Comparison of ENCODE assay signal across 1 cellular context in genomic region chr11:73652046-73652730, GRCh38.
A peak's percentile ranks its signal among the peaks of the same experiment; 100 is the strongest.
TF ChIP-seq lines count a peak whose summit lies in the region.

No MANE protein-coding gene starts in this region.

TF ChIP-seq in HepG2, 621 proteins besides CTCF, POLR2A, EP300 and RAD21 (continued from another document and continues in another):
- TF ChIP-seq, protein P1, sequence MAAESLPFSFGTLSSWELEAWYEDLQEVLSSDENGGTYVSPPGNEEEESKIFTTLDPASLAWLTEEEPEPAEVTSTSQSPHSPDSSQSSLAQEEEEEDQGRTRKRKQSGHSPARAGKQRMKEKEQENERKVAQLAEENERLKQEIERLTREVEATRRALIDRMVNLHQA (CRISPR knock-in tag; IDR thresholded peaks at IDR 0.05) = no peak
- TF ChIP-seq, protein P2, sequence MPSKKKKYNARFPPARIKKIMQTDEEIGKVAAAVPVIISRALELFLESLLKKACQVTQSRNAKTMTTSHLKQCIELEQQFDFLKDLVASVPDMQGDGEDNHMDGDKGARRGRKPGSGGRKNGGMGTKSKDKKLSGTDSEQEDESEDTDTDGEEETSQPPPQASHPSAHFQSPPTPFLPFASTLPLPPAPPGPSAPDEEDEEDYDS (CRISPR knock-in tag; IDR thresholded peaks at IDR 0.05) = peak; percentile 57
- TF ChIP-seq NCOA2 (CRISPR knock-in tag; IDR thresholded peaks at IDR 0.05) (peak; percentile 83), GATAD2A (CRISPR knock-in tag; IDR thresholded peaks at IDR 0.05) (peak; percentile 86), KDM5A (IDR thresholded peaks at IDR 0.05; ENCODE audit: borderline replicate concordance, low read length) (no peak), TRIM24 (CRISPR knock-in tag; IDR thresholded peaks at IDR 0.05) (no peak), STAT5B (CRISPR knock-in tag; IDR thresholded peaks at IDR 0.05) (no peak), ARID4A (CRISPR knock-in tag; IDR thresholded peaks at IDR 0.05; ENCODE audit: borderline replicate concordance) (peak; percentile 79; the same call in 1 of the 2 replicates), ZNF263 (CRISPR knock-in tag; IDR thresholded peaks at IDR 0.05) (no peak), AGO2 (optimal IDR thresholded peaks at IDR 0.05; ENCODE audit: low read depth, low read length) (peak; percentile 5), EZH2 (conservative IDR thresholded peaks at IDR 0.05; ENCODE audit: low read depth, low read length) (no peak), ZNF136 (CRISPR knock-in tag; IDR thresholded peaks at IDR 0.05; ENCODE audit: low read depth) (no peak), KLF11 (CRISPR knock-in tag; IDR thresholded peaks at IDR 0.05) (no peak), ZNF276 (CRISPR knock-in tag; IDR thresholded peaks at IDR 0.05; ENCODE audit: low read depth) (no peak), PHF5A (CRISPR knock-in tag; IDR thresholded peaks at IDR 0.05; ENCODE audit: low read depth, unreplicated experiment) (no peak), CC2D1A (CRISPR knock-in tag; IDR thresholded peaks at IDR 0.05) (no peak), XRCC5 (optimal IDR thresholded peaks at IDR 0.05; ENCODE audit: low read length) (peak; percentile 76), DR1 (CRISPR knock-in tag; IDR thresholded peaks at IDR 0.05) (no peak), ZSCAN25 (CRISPR knock-in tag; IDR thresholded peaks at IDR 0.05) (no peak), THYN1 (CRISPR knock-in tag; IDR thresholded peaks at IDR 0.05; ENCODE audit: borderline replicate concordance, low read depth) (no peak), ZBTB20 (CRISPR knock-in tag; IDR thresholded peaks at IDR 0.05; ENCODE audit: borderline replicate concordance, low read depth) (no peak; the same call in 1 of the 2 replicates), MED1 (CRISPR knock-in tag; IDR thresholded peaks at IDR 0.05) (peak; percentile 50; the same call in 1 of the 2 replicates), MIER3 (CRISPR knock-in tag; IDR thresholded peaks at IDR 0.05; ENCODE audit: borderline replicate concordance) (peak; percentile 38; the same call in 1 of the 2 replicates), NAIF1 (CRISPR knock-in tag; IDR thresholded peaks at IDR 0.05; ENCODE audit: borderline replicate concordance) (no peak), ZNF891 (CRISPR knock-in tag; IDR thresholded peaks at IDR 0.05) (0 out of 2 replicates have a peak, but pooled peaks have one; percentile 62), FOXK1 (CRISPR knock-in tag; IDR thresholded peaks at IDR 0.05; ENCODE audit: borderline replicate concordance, low read depth) (no peak), ZFP82 (CRISPR knock-in tag; IDR thresholded peaks at IDR 0.05; ENCODE audit: borderline replicate concordance) (peak; percentile 67; the same call in 1 of the 2 replicates), CHD4 (IDR thresholded peaks at IDR 0.05; ENCODE audit: borderline replicate concordance, low read length) (peak; percentile 43; the same call in 1 of the 2 replicates), HNRNPK (IDR thresholded peaks at IDR 0.05; ENCODE audit: low read depth, low read length, poor library complexity, severe bottlenecking) (no peak), FOSL2 (CRISPR knock-in tag; IDR thresholded peaks at IDR 0.05) (peak; percentile 43; the same call in 1 of the 2 replicates), DPF2 (CRISPR knock-in tag; IDR thresholded peaks at IDR 0.05; ENCODE audit: borderline replicate concordance, low read depth) (no peak; the same call in 1 of the 2 replicates), MAF1 (CRISPR knock-in tag; IDR thresholded peaks at IDR 0.05; ENCODE audit: borderline replicate concordance) (no peak)
- TF ChIP-seq, protein P3, sequence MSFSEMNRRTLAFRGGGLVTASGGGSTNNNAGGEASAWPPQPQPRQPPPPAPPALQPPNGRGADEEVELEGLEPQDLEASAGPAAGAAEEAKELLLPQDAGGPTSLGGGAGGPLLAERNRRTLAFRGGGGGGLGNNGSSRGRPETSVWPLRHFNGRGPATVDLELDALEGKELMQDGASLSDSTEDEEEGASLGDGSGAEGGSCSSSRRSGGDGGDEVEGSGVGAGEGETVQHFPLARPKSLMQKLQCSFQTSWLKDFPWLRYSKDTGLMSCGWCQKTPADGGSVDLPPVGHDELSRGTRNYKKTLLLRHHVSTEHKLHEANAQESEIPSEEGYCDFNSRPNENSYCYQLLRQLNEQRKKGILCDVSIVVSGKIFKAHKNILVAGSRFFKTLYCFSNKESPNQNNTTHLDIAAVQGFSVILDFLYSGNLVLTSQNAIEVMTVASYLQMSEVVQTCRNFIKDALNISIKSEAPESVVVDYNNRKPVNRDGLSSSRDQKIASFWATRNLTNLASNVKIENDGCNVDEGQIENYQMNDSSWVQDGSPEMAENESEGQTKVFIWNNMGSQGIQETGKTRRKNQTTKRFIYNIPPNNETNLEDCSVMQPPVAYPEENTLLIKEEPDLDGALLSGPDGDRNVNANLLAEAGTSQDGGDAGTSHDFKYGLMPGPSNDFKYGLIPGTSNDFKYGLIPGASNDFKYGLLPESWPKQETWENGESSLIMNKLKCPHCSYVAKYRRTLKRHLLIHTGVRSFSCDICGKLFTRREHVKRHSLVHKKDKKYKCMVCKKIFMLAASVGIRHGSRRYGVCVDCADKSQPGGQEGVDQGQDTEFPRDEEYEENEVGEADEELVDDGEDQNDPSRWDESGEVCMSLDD (CRISPR knock-in tag; IDR thresholded peaks at IDR 0.05; ENCODE audit: borderline replicate concordance) = peak; percentile 84; the same call in 1 of the 2 replicates
- TF ChIP-seq, protein P4, sequence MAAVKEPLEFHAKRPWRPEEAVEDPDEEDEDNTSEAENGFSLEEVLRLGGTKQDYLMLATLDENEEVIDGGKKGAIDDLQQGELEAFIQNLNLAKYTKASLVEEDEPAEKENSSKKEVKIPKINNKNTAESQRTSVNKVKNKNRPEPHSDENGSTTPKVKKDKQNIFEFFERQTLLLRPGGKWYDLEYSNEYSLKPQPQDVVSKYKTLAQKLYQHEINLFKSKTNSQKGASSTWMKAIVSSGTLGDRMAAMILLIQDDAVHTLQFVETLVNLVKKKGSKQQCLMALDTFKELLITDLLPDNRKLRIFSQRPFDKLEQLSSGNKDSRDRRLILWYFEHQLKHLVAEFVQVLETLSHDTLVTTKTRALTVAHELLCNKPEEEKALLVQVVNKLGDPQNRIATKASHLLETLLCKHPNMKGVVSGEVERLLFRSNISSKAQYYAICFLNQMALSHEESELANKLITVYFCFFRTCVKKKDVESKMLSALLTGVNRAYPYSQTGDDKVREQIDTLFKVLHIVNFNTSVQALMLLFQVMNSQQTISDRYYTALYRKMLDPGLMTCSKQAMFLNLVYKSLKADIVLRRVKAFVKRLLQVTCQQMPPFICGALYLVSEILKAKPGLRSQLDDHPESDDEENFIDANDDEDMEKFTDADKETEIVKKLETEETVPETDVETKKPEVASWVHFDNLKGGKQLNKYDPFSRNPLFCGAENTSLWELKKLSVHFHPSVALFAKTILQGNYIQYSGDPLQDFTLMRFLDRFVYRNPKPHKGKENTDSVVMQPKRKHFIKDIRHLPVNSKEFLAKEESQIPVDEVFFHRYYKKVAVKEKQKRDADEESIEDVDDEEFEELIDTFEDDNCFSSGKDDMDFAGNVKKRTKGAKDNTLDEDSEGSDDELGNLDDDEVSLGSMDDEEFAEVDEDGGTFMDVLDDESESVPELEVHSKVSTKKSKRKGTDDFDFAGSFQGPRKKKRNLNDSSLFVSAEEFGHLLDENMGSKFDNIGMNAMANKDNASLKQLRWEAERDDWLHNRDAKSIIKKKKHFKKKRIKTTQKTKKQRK (IDR thresholded peaks at IDR 0.05; ENCODE audit: low read length) = no peak
- TF ChIP-seq, protein P5, sequence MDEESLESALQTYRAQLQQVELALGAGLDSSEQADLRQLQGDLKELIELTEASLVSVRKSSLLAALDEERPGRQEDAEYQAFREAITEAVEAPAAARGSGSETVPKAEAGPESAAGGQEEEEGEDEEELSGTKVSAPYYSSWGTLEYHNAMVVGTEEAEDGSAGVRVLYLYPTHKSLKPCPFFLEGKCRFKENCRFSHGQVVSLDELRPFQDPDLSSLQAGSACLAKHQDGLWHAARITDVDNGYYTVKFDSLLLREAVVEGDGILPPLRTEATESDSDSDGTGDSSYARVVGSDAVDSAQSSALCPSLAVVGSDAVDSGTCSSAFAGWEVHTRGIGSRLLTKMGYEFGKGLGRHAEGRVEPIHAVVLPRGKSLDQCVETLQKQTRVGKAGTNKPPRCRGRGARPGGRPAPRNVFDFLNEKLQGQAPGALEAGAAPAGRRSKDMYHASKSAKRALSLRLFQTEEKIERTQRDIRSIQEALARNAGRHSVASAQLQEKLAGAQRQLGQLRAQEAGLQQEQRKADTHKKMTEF (CRISPR knock-in tag; IDR thresholded peaks at IDR 0.05) = peak; percentile 64
- TF ChIP-seq, protein P6, sequence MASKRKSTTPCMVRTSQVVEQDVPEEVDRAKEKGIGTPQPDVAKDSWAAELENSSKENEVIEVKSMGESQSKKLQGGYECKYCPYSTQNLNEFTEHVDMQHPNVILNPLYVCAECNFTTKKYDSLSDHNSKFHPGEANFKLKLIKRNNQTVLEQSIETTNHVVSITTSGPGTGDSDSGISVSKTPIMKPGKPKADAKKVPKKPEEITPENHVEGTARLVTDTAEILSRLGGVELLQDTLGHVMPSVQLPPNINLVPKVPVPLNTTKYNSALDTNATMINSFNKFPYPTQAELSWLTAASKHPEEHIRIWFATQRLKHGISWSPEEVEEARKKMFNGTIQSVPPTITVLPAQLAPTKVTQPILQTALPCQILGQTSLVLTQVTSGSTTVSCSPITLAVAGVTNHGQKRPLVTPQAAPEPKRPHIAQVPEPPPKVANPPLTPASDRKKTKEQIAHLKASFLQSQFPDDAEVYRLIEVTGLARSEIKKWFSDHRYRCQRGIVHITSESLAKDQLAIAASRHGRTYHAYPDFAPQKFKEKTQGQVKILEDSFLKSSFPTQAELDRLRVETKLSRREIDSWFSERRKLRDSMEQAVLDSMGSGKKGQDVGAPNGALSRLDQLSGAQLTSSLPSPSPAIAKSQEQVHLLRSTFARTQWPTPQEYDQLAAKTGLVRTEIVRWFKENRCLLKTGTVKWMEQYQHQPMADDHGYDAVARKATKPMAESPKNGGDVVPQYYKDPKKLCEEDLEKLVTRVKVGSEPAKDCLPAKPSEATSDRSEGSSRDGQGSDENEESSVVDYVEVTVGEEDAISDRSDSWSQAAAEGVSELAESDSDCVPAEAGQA (IDR thresholded peaks at IDR 0.05; ENCODE audit: low read depth) = no peak
- TF ChIP-seq, protein P6 (CRISPR knock-in tag; IDR thresholded peaks at IDR 0.05; ENCODE audit: borderline replicate concordance) = no peak
